ENCODE assay signal across 11 cellular contexts in the genomic region with DNA sequence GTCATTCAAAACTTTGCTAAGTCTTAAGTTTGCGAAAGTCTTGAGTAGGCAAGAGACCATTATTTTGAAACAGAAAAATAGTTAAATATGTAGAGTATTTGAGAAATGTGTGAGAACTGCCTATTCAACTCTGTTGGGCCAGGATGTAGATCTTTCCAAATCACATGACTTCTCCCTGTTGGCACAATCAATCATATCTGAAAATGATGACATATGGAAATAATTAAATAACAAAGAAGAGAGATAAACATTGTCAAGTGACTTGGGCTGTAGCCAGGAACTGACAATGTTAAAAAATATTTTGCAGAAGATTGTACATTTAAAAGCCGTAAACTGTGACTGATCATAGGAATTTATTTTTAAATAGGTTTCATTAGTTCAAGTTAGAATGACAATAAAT.
DNase-seq lines count a peak whose midpoint lies in the region; ATAC-seq, FAIRE-seq and TF ChIP-seq lines count a peak whose summit lies in the region.
"Had no signal": no experiment of that assay in that cellular context is flagged by ENCODE, and none has a peak within 500 bp of the region (broad histone marks: within the 10 kb centered on the region; RNA-seq: fewer than 3 reads in every experiment).

No MANE protein-coding gene starts in this region.

- no peak overlapping the region for H3K4me3 Mint-ChIP-seq in CD8-positive, alpha-beta T cell
- H3K4me3 Mint-ChIP-seq: CD8-positive, alpha-beta memory T cell; nephron progenitor cell had no signal

- CTCF ChIA-PET in A549 (lab: Yijun Ruan, JAX), result interaction anchor here (1.8 kb wide), 1 partner anchor 13 kb away, joined by 6 read pairs; no protein-coding TSS in a partner anchor
- CTCF ChIA-PET in CD8-positive, alpha-beta T cell (lab: Charles Lee), result interaction anchor here (2.4 kb wide), 1 partner anchor 102 kb away, joined by 9 read pairs; no protein-coding TSS in a partner anchor

- peaks cover 45% of the 10 kb centered on the region for H3K4me1 ChIP-seq in A549
- H3K4me1 ChIP-seq in CD8-positive, alpha-beta T cell (ENCODE audit: insufficient read depth, low read length), result peaks cover 83% of the 10 kb centered on the region

- peak overlapping the region; percentile 79; the same call in 2 of the 3 replicates for H3K4me2 ChIP-seq in A549

- 86% methylated on average over 2 of the region's 2 CpGs for WGBS in A549 (ENCODE audit: missing lambda C conversion rate)

- peak; percentile 7 for FAIRE-seq in A549 (lab: Jason Lieb, UNC)
- FAIRE-seq: bronchial epithelial cell had no signal

- no peak for TF ChIP-seq EP300 in A549 (IDR thresholded peaks at IDR 0.05)

- no peaks in the 10 kb centered on the region for H3K9me3 ChIP-seq in A549
- H3K9me3 ChIP-seq in CD8-positive, alpha-beta T cell (ENCODE audit: low read length), result no peaks in the 10 kb centered on the region

- DNase-seq in A549 (ENCODE audit: low read depth in 1 of 2, low spot score in 1 of 2), result no peak
- DNase-seq in CD8-positive, alpha-beta T cell, result no peak
- peak; percentile 45 for DNase-seq in astrocyte of the cerebellum (ENCODE audit: low read depth)
- DNase-seq in left kidney (ENCODE audit: low read depth, low spot score), result peak; percentile 40
- DNase-seq in nucleus accumbens (lab: John Stamatoyannopoulos, UW), result no peak
- DNase-seq in anterior cingulate cortex (lab: John Stamatoyannopoulos, UW), result no peak
- no peak for DNase-seq in DMS 273 treated with DMSO at 0.1 percent for 48 hours (lab: John Stamatoyannopoulos, UW)
- DNase-seq: CD8-positive, alpha-beta memory T cell; nephron progenitor cell had no signal

- H3K4me3 ChIP-seq in A549, result no peak overlapping the region
- H3K4me3 ChIP-seq in CD8-positive, alpha-beta T cell (ENCODE audit: low read depth, low read length), result no peak overlapping the region
- no peak overlapping the region for H3K4me3 ChIP-seq in astrocyte of the cerebellum (ENCODE audit: low read depth, low read length)

- POLR2A ChIA-PET in A549 (lab: Yijun Ruan, JAX), result interaction anchor here (0.7 to 1.6 kb wide), 2 partner anchors 8 to 24 kb away, joined by 3 to 6 read pairs; no protein-coding TSS in a partner anchor
- POLR2A ChIA-PET in CD8-positive, alpha-beta T cell (lab: Charles Lee), result no interaction called here

- H3K9me3 Mint-ChIP-seq in CD8-positive, alpha-beta T cell, result no peaks in the 10 kb centered on the region
- H3K9me3 Mint-ChIP-seq: CD8-positive, alpha-beta memory T cell had no signal

- H3K27ac Mint-ChIP-seq in CD8-positive, alpha-beta T cell, result peak overlapping the region; percentile 90
- H3K27ac Mint-ChIP-seq: nephron progenitor cell had no signal

- intact Hi-C loops in CD8-positive, alpha-beta T cell (cut with DNase I, micrococcal nuclease), result no loop called here

- H3K36me3 Mint-ChIP-seq in CD8-positive, alpha-beta T cell, result no peaks in the 10 kb centered on the region

- in situ Hi-C loops in astrocyte of the cerebellum (cut with HindIII; ENCODE audit: low sequenced_read_pairs), result no loop called here

- no peak for TF ChIP-seq CTCF in A549 (IDR thresholded peaks at IDR 0.05)
- TF ChIP-seq CTCF in CD8-positive, alpha-beta T cell (IDR thresholded peaks at IDR 0.05), result no peak
- TF ChIP-seq CTCF in astrocyte of the cerebellum (IDR thresholded peaks at IDR 0.05; ENCODE audit: low read depth, low read length, missing control alignments), result no peak

- H3K4me1 Mint-ChIP-seq in CD8-positive, alpha-beta T cell (ENCODE audit: low read depth), result peaks cover 71% of the 10 kb centered on the region
- H3K4me1 Mint-ChIP-seq: nephron progenitor cell had no signal

- no peaks in the 10 kb centered on the region for H3K27me3 Mint-ChIP-seq in CD8-positive, alpha-beta T cell (ENCODE audit: low read depth)

- H3K36me3 ChIP-seq in CD8-positive, alpha-beta T cell (ENCODE audit: insufficient read depth, low read length), result no peaks in the 10 kb centered on the region

- no peaks in the 10 kb centered on the region for H3K27me3 ChIP-seq in CD8-positive, alpha-beta T cell (ENCODE audit: insufficient read depth, low read length)

- no peak for ATAC-seq in A549
- no peak for ATAC-seq in CD8-positive, alpha-beta T cell
- ATAC-seq in HG03439 (IDR thresholded peaks at IDR 0.05; ENCODE audit: unreplicated experiment), result no peak

- peak overlapping the region; percentile 85 to 86; a peak in 5 of 6 replicates for H3K27ac ChIP-seq in A549
- no peak overlapping the region for H3K27ac ChIP-seq in CD8-positive, alpha-beta T cell (ENCODE audit: low read depth, low read length)

- no peak for TF ChIP-seq RAD21 in A549 (conservative IDR thresholded peaks at IDR 0.05 in 1 of 2, IDR thresholded peaks at IDR 0.05 in 1 of 2)

- no peak for TF ChIP-seq POLR2A in A549 (IDR thresholded peaks at IDR 0.05; ENCODE audit: low read length)

TF ChIP-seq in A549, 52 proteins besides CTCF, POLR2A, EP300 and RAD21:
- TF ChIP-seq HOXA7 (CRISPR knock-in tag; IDR thresholded peaks at IDR 0.05) (no peak), FOSL2 (IDR thresholded peaks at IDR 0.05) (no peak), FOSL2 (CRISPR knock-in tag; IDR thresholded peaks at IDR 0.05) (peak; percentile 3; the same call in 1 of the 2 replicates), HOXB5 (CRISPR knock-in tag; IDR thresholded peaks at IDR 0.05) (peak; percentile 78), MAFK (IDR thresholded peaks at IDR 0.05; ENCODE audit: partially characterized antibody) (peak; percentile 64)

Comparison
In these comparisons a context has a peak if more than half of its experiments do, and no peak if none do; other contexts are left out.
1. DNase-seq: peak in astrocyte of the cerebellum (single experiment) and left kidney (single experiment); none in A549 (0 of 2), CD8-positive, alpha-beta T cell (0 of 7), nucleus accumbens (0 of 56), anterior cingulate cortex (0 of 58) and DMS 273 treated with DMSO at 0.1 percent for 48 hours (single experiment).